Comparison of ENCODE assay signal across 14 cellular contexts in the genomic region with DNA sequence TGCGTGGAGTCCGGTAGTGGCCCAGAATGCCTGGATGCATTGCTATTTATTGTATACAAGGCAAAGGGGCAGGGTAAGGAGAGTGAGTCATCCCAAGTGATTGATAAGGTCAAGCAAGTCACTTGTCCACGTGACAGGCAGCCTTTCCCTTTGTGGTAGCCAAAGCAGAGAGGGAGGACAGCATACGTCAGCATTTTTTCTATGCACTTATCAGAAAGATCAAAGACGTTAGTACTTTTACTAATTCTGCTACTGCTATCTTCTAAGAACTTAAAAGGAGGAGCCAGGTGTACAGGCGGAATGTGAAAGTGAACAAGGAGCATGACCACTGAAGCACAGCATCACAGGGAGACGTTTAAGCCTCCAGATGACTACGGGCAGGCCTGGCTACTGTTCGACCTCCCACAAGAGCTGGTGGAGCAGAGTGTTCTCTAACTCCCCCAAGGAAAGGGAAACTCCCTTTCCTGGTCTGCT.
"Had no signal": no experiment of that assay in that cellular context is flagged by ENCODE, and none has a peak within 500 bp of the region (broad histone marks: within the 10 kb centered on the region; RNA-seq: fewer than 3 reads in every experiment).

No MANE protein-coding gene starts in this region.

- H3K36me3 ChIP-seq: breast epithelium, lower lobe of right lung, thoracic aorta had no signal

- H3K4me3 ChIP-seq: breast epithelium, lower lobe of right lung, SK-N-MC, thoracic aorta had no signal

- H3K27ac Mint-ChIP-seq: activated CD8-positive, alpha-beta T cell treated with anti-CD3 and anti-CD28 coated beads, Interleukin-2, amount 10 ng/mL, durations not matched to agents 7 days and 5 days; activated naive CD8-positive, alpha-beta T cell treated with anti-CD3 and anti-CD28 coated beads, Interleukin-2, amount 10 ng/mL, durations not matched to agents 7 days and 5 days had no signal

- DNase-seq: activated CD8-positive, alpha-beta T cell treated with anti-CD3 and anti-CD28 coated beads, Interleukin-2, amount 10 ng/mL, durations not matched to agents 7 days and 5 days; activated gamma-delta T cell; activated naive CD8-positive, alpha-beta T cell treated with anti-CD3 and anti-CD28 coated beads, Interleukin-2, amount 10 ng/mL, durations not matched to agents 7 days and 5 days; aorta; glutamatergic neuron; lower lobe of right lung; naive thymus-derived CD4-positive, alpha-beta T cell; occipital lobe; stimulated activated CD4-positive, alpha-beta T cell treated with anti-CD3 and anti-CD28 coated beads, Interleukin-2, amount 100 ng/mL, for 48 hours; stimulated activated naive CD8-positive, alpha-beta T cell treated with anti-CD3 and anti-CD28 coated beads, Interleukin-15, amount 100 ng/mL, for 72 hours had no signal

- H3K27ac ChIP-seq: breast epithelium, lower lobe of right lung, SK-N-MC, thoracic aorta had no signal

- H3K27me3 Mint-ChIP-seq: activated naive CD8-positive, alpha-beta T cell treated with anti-CD3 and anti-CD28 coated beads, Interleukin-2, amount 10 ng/mL, durations not matched to agents 7 days and 5 days; stimulated activated naive CD8-positive, alpha-beta T cell treated with anti-CD3 and anti-CD28 coated beads, Interleukin-15, amount 100 ng/mL, for 72 hours had no signal

- ATAC-seq: activated CD8-positive, alpha-beta T cell treated with anti-CD3 and anti-CD28 coated beads, Interleukin-2, amount 10 ng/mL, durations not matched to agents 7 days and 5 days; esophagus mucosa; lower lobe of right lung; naive thymus-derived CD4-positive, alpha-beta T cell; stimulated activated naive CD8-positive, alpha-beta T cell treated with anti-CD3 and anti-CD28 coated beads, Interleukin-15, amount 100 ng/mL, for 72 hours had no signal

- H3K27me3 ChIP-seq: breast epithelium had no signal

- H3K4me1 ChIP-seq: breast epithelium, lower lobe of right lung had no signal

- H3K4me3 Mint-ChIP-seq: activated CD8-positive, alpha-beta T cell treated with anti-CD3 and anti-CD28 coated beads, Interleukin-2, amount 10 ng/mL, durations not matched to agents 7 days and 5 days; activated naive CD8-positive, alpha-beta T cell treated with anti-CD3 and anti-CD28 coated beads, Interleukin-2, amount 10 ng/mL, durations not matched to agents 7 days and 5 days; naive thymus-derived CD4-positive, alpha-beta T cell; stimulated activated naive CD8-positive, alpha-beta T cell treated with anti-CD3 and anti-CD28 coated beads, Interleukin-15, amount 100 ng/mL, for 72 hours had no signal
